ENCODE assay signal across 16 cellular contexts in the genomic region with DNA sequence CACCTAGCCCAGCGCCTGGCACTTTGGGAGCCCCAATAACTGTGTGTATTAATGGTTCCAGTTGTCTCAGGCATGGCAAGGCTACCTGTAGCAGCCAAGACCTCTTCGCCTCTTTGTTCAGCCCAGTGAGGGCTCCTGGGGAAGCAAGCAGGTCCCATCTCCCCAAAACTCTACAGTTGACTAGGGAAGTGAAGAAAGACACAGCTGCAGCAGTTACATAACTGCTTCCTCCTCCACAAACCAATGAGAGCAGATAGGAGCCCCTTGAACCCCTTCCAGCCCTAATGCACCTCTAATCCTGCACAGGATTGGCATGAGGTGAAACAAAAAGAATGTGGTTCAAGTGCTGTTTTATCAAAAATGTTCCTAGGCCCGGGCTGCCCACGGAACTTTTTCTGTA.
"Had no signal": no experiment of that assay in that cellular context is flagged by ENCODE, and none has a peak within 500 bp of the region (broad histone marks: within the 10 kb centered on the region; RNA-seq: fewer than 3 reads in every experiment).

No MANE protein-coding gene starts in this region.

- H3K36me3 ChIP-seq: right atrium auricular region, suprapubic skin had no signal

- DNase-seq: activated B cell treated with CpG ODN at 0.5 μM for 24 hours; activated CD4-positive, alpha-beta T cell treated with anti-CD3 and anti-CD28 coated beads for 48 hours; activated CD8-positive, alpha-beta T cell treated with anti-CD3 and anti-CD28 coated beads for 36 hours; activated naive CD8-positive, alpha-beta T cell treated with anti-CD3 and anti-CD28 coated beads, Interleukin-2, amount 10 ng/mL, durations not matched to agents 7 days and 5 days; cerebellar nuclear complex; effector memory CD4-positive, alpha-beta T cell; foreskin keratinocyte; glutamatergic neuron; hypothalamus; left ventricle myocardium superior; mesenchymal stem cell; naive thymus-derived CD8-positive, alpha-beta T cell; stimulated activated CD4-positive, alpha-beta T cell treated with anti-CD3 and anti-CD28 coated beads, Interleukin-4, amount 100 ng/mL, for 1 hour; stimulated activated naive CD4-positive, alpha-beta T cell had no signal

- H3K27me3 ChIP-seq: right atrium auricular region, suprapubic skin had no signal

- ATAC-seq: activated CD8-positive, alpha-beta T cell treated with anti-CD3 and anti-CD28 coated beads for 36 hours; foreskin keratinocyte; left ventricle myocardium superior; naive thymus-derived CD8-positive, alpha-beta T cell had no signal

- H3K4me3 ChIP-seq: right atrium auricular region, suprapubic skin had no signal
